ENCODE assay signal across 24 cellular contexts in genomic region chr16:89103156-89103555, GRCh38. TPM values are rescaled to one million over a fixed set of nuclear protein-coding genes. Genes with fewer than 3 reads are reported as not detected.
DNase-seq lines count a peak whose midpoint lies in the region; ATAC-seq and TF ChIP-seq lines count a peak whose summit lies in the region.
"Had no signal": no experiment of that assay in that cellular context is flagged by ENCODE, and none has a peak within 500 bp of the region (broad histone marks: within the 10 kb centered on the region; RNA-seq: fewer than 3 reads in every experiment).

No MANE protein-coding gene starts in this region.

- no peaks in the 10 kb centered on the region for H3K9me3 Mint-ChIP-seq in activated naive CD4-positive, alpha-beta T cell treated with anti-CD3 and anti-CD28 coated beads, Interleukin-2, amount 50 U/mL, for 24 hours
- H3K9me3 Mint-ChIP-seq: CD4-positive, alpha-beta memory T cell; naive B cell; T-helper 2 cell treated with Interferon-gamma antibody and Interleukin-4, amounts not matched to agents 5 μg/mL and 100 μg/mL, for 36 hours; WTC11 had no signal

- ATAC-seq in lower lobe of right lung (no peak), GM21825 (IDR thresholded peaks at IDR 0.05; ENCODE audit: unreplicated experiment) (no peak), GM19463 (IDR thresholded peaks at IDR 0.05; ENCODE audit: unreplicated experiment) (no peak)
- ATAC-seq: GM12878; stimulated activated memory B cell treated with anti-CD40 and anti-IgM and Interleukin-4, amounts not matched to agents 10 μg/mL and 1 μg/mL and 100 μg/mL, for 72 hours; WTC11 had no signal

- peaks cover 45% of the 10 kb centered on the region for H3K4me1 Mint-ChIP-seq in activated naive CD4-positive, alpha-beta T cell treated with anti-CD3 and anti-CD28 coated beads, Interleukin-2, amount 50 U/mL, for 24 hours

- H3K4me3 Mint-ChIP-seq in activated naive CD4-positive, alpha-beta T cell treated with anti-CD3 and anti-CD28 coated beads, Interleukin-2, amount 50 U/mL, for 24 hours = peak overlapping the region; percentile 30
- H3K4me3 Mint-ChIP-seq: CD4-positive, alpha-beta memory T cell; stimulated activated memory B cell treated with anti-CD40 and anti-IgM and Interleukin-4, amounts not matched to agents 10 μg/mL and 1 μg/mL and 100 μg/mL, for 72 hours; T-helper 2 cell treated with Interferon-gamma antibody and Interleukin-4, amounts not matched to agents 5 μg/mL and 100 μg/mL, for 36 hours; WTC11 had no signal

- intact Hi-C loops in lower lobe of right lung (cut with DNase I) = no loop called here
- intact Hi-C loops in transverse colon (cut with DNase I; ENCODE audit: low total_unique reads) = no loop called here

- H3K9me3 ChIP-seq in Peyer's patch (no peaks in the 10 kb centered on the region), lower lobe of right lung (no peaks in the 10 kb centered on the region), transverse colon (no peaks in the 10 kb centered on the region)
- H3K9me3 ChIP-seq: pancreas, sigmoid colon had no signal

- H3K27me3 ChIP-seq in Peyer's patch (no peaks in the 10 kb centered on the region), lower lobe of right lung (ENCODE audit: low read depth) (no peaks in the 10 kb centered on the region), transverse colon (no peaks in the 10 kb centered on the region)
- H3K27me3 ChIP-seq: cardiac muscle cell, pancreas, sigmoid colon had no signal

- in situ Hi-C loops in transverse colon (cut with MboI; ENCODE audit: low pct_ligation_motif_present in 1 of 4, low pct_unique_long_range_greater_than_20kb in 1 of 4, low sequenced_read_pairs in 3 of 4) = no loop called here

- peak overlapping the region; percentile 35 for H3K27ac Mint-ChIP-seq in activated naive CD4-positive, alpha-beta T cell treated with anti-CD3 and anti-CD28 coated beads, Interleukin-2, amount 50 U/mL, for 24 hours
- H3K27ac Mint-ChIP-seq: stimulated activated memory B cell treated with anti-CD40 and anti-IgM and Interleukin-4, amounts not matched to agents 10 μg/mL and 1 μg/mL and 100 μg/mL, for 72 hours; WTC11 had no signal

- no peaks in the 10 kb centered on the region for H3K27me3 Mint-ChIP-seq in activated naive CD4-positive, alpha-beta T cell treated with anti-CD3 and anti-CD28 coated beads, Interleukin-2, amount 50 U/mL, for 24 hours
- H3K27me3 Mint-ChIP-seq: CD4-positive, alpha-beta memory T cell; naive B cell; stimulated activated memory B cell treated with anti-CD40 and anti-IgM and Interleukin-4, amounts not matched to agents 10 μg/mL and 1 μg/mL and 100 μg/mL, for 72 hours had no signal

- H3K4me3 ChIP-seq in Peyer's patch (peak overlapping the region in 2 of 4 donors; percentile 20 to 36), lower lobe of right lung (no peak overlapping the region), transverse colon (peak overlapping the region in 1 of 4 donors; percentile 21)
- H3K4me3 ChIP-seq: cardiac muscle cell, GM12878, pancreas, sigmoid colon had no signal

- H3K4me1 ChIP-seq in Peyer's patch (peaks cover 5 to 49% (median 18%) of the 10 kb centered on the region in 4 donors), lower lobe of right lung (peaks cover 6% of the 10 kb centered on the region), transverse colon (peaks cover 31 to 60% (median 47%) of the 10 kb centered on the region in 4 donors)
- H3K4me1 ChIP-seq: sigmoid colon had no signal

- WGBS in transverse colon (ENCODE audit: low coverage in 1 of 2), 2 donors = 67% methylated on average over 22 of the region's 22 CpGs; no CpG with 5 or more reads in 1 of the 2 donors

- H3K36me3 Mint-ChIP-seq in activated naive CD4-positive, alpha-beta T cell treated with anti-CD3 and anti-CD28 coated beads, Interleukin-2, amount 50 U/mL, for 24 hours = peaks cover 12% of the 10 kb centered on the region

- TF ChIP-seq EP300 in transverse colon (IDR thresholded peaks at IDR 0.05; ENCODE audit: low read depth) = no peak

- H3K27ac ChIP-seq in Peyer's patch (peak overlapping the region in 3 of 4 donors; percentile 63 to 94 (median 85)), lower lobe of right lung (no peak overlapping the region), transverse colon (peak overlapping the region; percentile 78 to 88 (median 82))
- H3K27ac ChIP-seq: cardiac muscle cell, pancreas, sigmoid colon had no signal

- no peak for DNase-seq in activated naive CD4-positive, alpha-beta T cell treated with anti-CD3 and anti-CD28 coated beads, Interleukin-2, amount 50 U/mL, for 16 hours
- DNase-seq in Peyer's patch (peak in 2 of 3 donors; percentile 88), lower lobe of right lung (peak; percentile 17), transverse colon (peak; percentile 86), C1 segment of cervical spinal cord (lab: John Stamatoyannopoulos, UW) (no peak)
- DNase-seq: amygdala; CD4-positive, alpha-beta memory T cell; dermis blood vessel endothelial cell; islet precursor cell; Kasumi-1; mammary epithelial cell; naive B cell; NCI-H187 treated with DMSO at 0.1 percent for 48 hours; NCI-H226; sigmoid colon had no signal

- H3K36me3 ChIP-seq in Peyer's patch (peaks cover 0 to 74% (median 0%) of the 10 kb centered on the region in 3 donors), lower lobe of right lung (peaks cover 90% of the 10 kb centered on the region), transverse colon (peaks cover 0 to 15% (median 7%) of the 10 kb centered on the region in 4 donors)

- TF ChIP-seq CTCF in Peyer's patch (IDR thresholded peaks at IDR 0.05) (no peak), lower lobe of right lung (IDR thresholded peaks at IDR 0.05) (no peak), transverse colon (IDR thresholded peaks at IDR 0.05) (no peak)

- TF ChIP-seq POLR2A in Peyer's patch (IDR thresholded peaks at IDR 0.05) = peak; percentile 21 to 49
- TF ChIP-seq POLR2A in transverse colon (IDR thresholded peaks at IDR 0.05) = no peak

RNA-seq across cellular contexts. Expression of gene ACSF3, which starts 9.5 kb away (rescaled TPM):
- total RNA-seq in Peyer's patch = 100 to 1,000 TPM in 2 of 4 donors, 10 to 100 TPM in 2; 94.6 to 120 (median 108) TPM
- total RNA-seq in lower lobe of right lung = 31.7 TPM
- total RNA-seq in transverse colon = 100 to 1,000 TPM in 1 of 4 donors, 10 to 100 TPM in 3; 54.5 to 120 (median 75.8) TPM

Comparison
In these comparisons a context has a peak if more than half of its experiments do, and no peak if none do; other contexts are left out.
1. DNase-seq: peak in Peyer's patch (2 of 3), lower lobe of right lung (single experiment) and transverse colon (single experiment); none in activated naive CD4-positive, alpha-beta T cell treated with anti-CD3 and anti-CD28 coated beads, Interleukin-2, amount 50 U/mL, for 16 hours (single experiment) and C1 segment of cervical spinal cord (0 of 14).